Comparison of ENCODE assay signal across 27 cellular contexts in genomic region chr11:69869311-69869939, GRCh38. TPM values are rescaled to one million over a fixed set of nuclear protein-coding genes. Genes with fewer than 3 reads are reported as not detected.
"Had no signal": no experiment of that assay in that cellular context is flagged by ENCODE, and none has a peak within 500 bp of the region (broad histone marks: within the 10 kb centered on the region; RNA-seq: fewer than 3 reads in every experiment).

No MANE protein-coding gene starts in this region.

- H3K9me3 Mint-ChIP-seq: activated naive CD8-positive, alpha-beta T cell treated with anti-CD3 and anti-CD28 coated beads, Interleukin-2, amount 10 ng/mL, durations not matched to agents 7 days and 5 days; activated T-helper 2 cell treated with anti-CD3 and anti-CD28 coated beads, Interferon-gamma antibody, Interleukin-2, Interleukin-4, amounts not matched to agents 10 μg/mL and 5 μg/mL and 100 μg/mL, durations not matched to agents 14 hours and 24 hours and 36 hours; immature natural killer cell; nephron had no signal

- DNase-seq: activated CD4-positive, alpha-beta T cell treated with anti-CD3 and anti-CD28 coated beads for 1 hour; activated CD4-positive, alpha-beta T cell treated with anti-CD3 and anti-CD28 coated beads, Interleukin-2, amount 50 U/mL, for 1 hour; activated CD8-positive, alpha-beta T cell treated with anti-CD3 and anti-CD28 coated beads, Interleukin-2, amount 10 ng/mL, durations not matched to agents 7 days and 5 days; activated naive CD4-positive, alpha-beta T cell treated with anti-CD3 and anti-CD28 coated beads for 36 hours; activated naive CD8-positive, alpha-beta T cell treated with anti-CD3 and anti-CD28 coated beads, Interleukin-2, amount 10 ng/mL, durations not matched to agents 7 days and 5 days; activated T-cell treated with anti-CD3 and anti-CD28 coated beads, Interleukin-2, amount 50 U/mL, for 1 hour; amniotic stem cell; cerebellar nuclear complex; effector CD8-positive, alpha-beta T cell; foreskin keratinocyte; immature natural killer cell; occipital lobe; stimulated activated CD4-positive, alpha-beta T cell treated with anti-CD3 and anti-CD28 coated beads, Interleukin-4, amount 100 ng/mL, for 1 hour; stimulated activated naive CD4-positive, alpha-beta T cell treated with Interleukin-2 at 50 U/mL for 16 hours had no signal

- H3K9me3 ChIP-seq: thoracic aorta, vagina had no signal

- H3K4me3 Mint-ChIP-seq: activated CD8-positive, alpha-beta T cell treated with anti-CD3 and anti-CD28 coated beads, Interleukin-2, amount 10 ng/mL, durations not matched to agents 7 days and 5 days; activated naive CD4-positive, alpha-beta T cell treated with anti-CD3 and anti-CD28 coated beads for 36 hours; activated naive CD8-positive, alpha-beta T cell treated with anti-CD3 and anti-CD28 coated beads, Interleukin-2, amount 10 ng/mL, durations not matched to agents 7 days and 5 days; immature natural killer cell; memory B cell; T-cell; type B pancreatic cell had no signal

- H3K4me1 ChIP-seq: foreskin keratinocyte, vagina had no signal

- H3K36me3 Mint-ChIP-seq: activated naive CD8-positive, alpha-beta T cell treated with anti-CD3 and anti-CD28 coated beads, Interleukin-2, amount 10 ng/mL, durations not matched to agents 7 days and 5 days; immature natural killer cell; memory B cell; T-cell; type B pancreatic cell had no signal

- FAIRE-seq: bronchial epithelial cell, TTC549 had no signal

- ATAC-seq: activated CD8-positive, alpha-beta T cell treated with anti-CD3 and anti-CD28 coated beads, Interleukin-2, amount 10 ng/mL, durations not matched to agents 7 days and 5 days; foreskin keratinocyte; T-cell had no signal

- H3K4me1 Mint-ChIP-seq: activated naive CD8-positive, alpha-beta T cell treated with anti-CD3 and anti-CD28 coated beads, Interleukin-2, amount 10 ng/mL, durations not matched to agents 7 days and 5 days; immature natural killer cell; memory B cell; T-cell had no signal

- H3K27me3 ChIP-seq: vagina had no signal

- H3K36me3 ChIP-seq: thoracic aorta, vagina had no signal

- H3K27ac Mint-ChIP-seq: activated CD8-positive, alpha-beta T cell treated with anti-CD3 and anti-CD28 coated beads, Interleukin-2, amount 10 ng/mL, durations not matched to agents 7 days and 5 days; activated naive CD4-positive, alpha-beta T cell treated with anti-CD3 and anti-CD28 coated beads for 36 hours; activated naive CD8-positive, alpha-beta T cell treated with anti-CD3 and anti-CD28 coated beads, Interleukin-2, amount 10 ng/mL, durations not matched to agents 7 days and 5 days; activated T-helper 2 cell treated with anti-CD3 and anti-CD28 coated beads, Interferon-gamma antibody, Interleukin-2, Interleukin-4, amounts not matched to agents 10 μg/mL and 5 μg/mL and 100 μg/mL, durations not matched to agents 14 hours and 24 hours and 36 hours; immature natural killer cell; memory B cell; T-cell; type B pancreatic cell had no signal

- H3K4me3 ChIP-seq: thoracic aorta, vagina had no signal

- H3K27ac ChIP-seq: foreskin keratinocyte, thoracic aorta, vagina had no signal

RNA-seq across cellular contexts. Expression of gene FGF3, which starts 50.2 kb away (rescaled TPM):
- total RNA-seq: activated CD8-positive, alpha-beta T cell treated with anti-CD3 and anti-CD28 coated beads, Interleukin-2, amount 10 ng/mL, durations not matched to agents 7 days and 5 days; activated naive CD4-positive, alpha-beta T cell treated with anti-CD3 and anti-CD28 coated beads for 36 hours; activated naive CD8-positive, alpha-beta T cell treated with anti-CD3 and anti-CD28 coated beads, Interleukin-2, amount 10 ng/mL, durations not matched to agents 7 days and 5 days; activated T-helper 2 cell treated with anti-CD3 and anti-CD28 coated beads, Interferon-gamma antibody, Interleukin-2, Interleukin-4, amounts not matched to agents 10 μg/mL and 5 μg/mL and 100 μg/mL, durations not matched to agents 14 hours and 24 hours and 36 hours; bronchial epithelial cell; foreskin keratinocyte; liver; mononuclear cell; myocyte; occipital lobe; T-cell; thoracic aorta; vagina had no signal
- polyA plus RNA-seq: esophagus, foreskin keratinocyte, immature natural killer cell, liver had no signal
